Comparison of ENCODE assay signal across 1 cellular context in the genomic region with DNA sequence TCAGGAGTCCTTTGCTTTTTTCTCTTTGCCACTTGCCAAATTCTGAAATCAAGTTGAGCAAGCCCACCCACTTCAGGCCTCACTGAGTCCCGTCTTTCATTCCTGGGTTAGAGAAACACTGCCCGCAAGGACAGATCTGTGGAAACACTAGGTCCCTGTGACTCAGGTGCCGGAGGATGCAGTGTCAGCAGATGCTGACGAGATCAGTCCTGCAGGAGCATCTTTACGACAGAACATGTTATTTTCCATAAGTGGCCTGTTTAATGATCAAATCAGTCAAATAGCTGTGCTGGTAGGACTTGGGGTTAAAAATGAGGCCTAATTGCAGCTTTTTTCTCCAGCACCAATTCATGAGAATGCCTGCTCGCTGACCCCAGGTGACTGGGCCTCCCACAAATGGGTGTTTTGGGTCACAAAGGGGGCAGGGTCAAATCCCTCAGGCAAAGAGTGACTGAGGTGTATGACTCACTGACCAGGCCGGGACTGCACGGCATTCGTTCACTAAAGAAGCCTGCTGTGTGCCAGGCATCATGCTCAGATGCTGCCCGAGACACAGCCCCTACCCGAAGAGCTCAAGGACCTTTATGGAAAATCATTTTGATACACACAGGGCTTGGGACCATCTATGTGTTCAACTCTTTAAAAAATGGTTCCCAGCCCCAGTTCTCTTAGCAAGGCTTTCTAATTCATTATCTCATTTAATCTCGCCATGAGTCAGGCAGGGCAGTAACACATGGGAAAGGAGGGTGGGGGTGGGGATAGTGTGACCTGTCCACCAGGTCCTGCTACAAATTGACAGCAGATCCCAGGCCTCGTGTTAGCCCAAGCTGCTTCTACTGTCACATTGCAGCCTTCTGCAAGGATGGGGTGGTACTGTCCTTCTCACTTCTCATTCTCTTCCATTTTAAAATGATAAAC.
TF ChIP-seq lines count a peak whose summit lies in the region.

No MANE protein-coding gene starts in this region.

TF ChIP-seq in GM12878, 131 proteins besides CTCF, POLR2A, EP300 and RAD21 (continued from another document):
- TF ChIP-seq, protein P1, sequence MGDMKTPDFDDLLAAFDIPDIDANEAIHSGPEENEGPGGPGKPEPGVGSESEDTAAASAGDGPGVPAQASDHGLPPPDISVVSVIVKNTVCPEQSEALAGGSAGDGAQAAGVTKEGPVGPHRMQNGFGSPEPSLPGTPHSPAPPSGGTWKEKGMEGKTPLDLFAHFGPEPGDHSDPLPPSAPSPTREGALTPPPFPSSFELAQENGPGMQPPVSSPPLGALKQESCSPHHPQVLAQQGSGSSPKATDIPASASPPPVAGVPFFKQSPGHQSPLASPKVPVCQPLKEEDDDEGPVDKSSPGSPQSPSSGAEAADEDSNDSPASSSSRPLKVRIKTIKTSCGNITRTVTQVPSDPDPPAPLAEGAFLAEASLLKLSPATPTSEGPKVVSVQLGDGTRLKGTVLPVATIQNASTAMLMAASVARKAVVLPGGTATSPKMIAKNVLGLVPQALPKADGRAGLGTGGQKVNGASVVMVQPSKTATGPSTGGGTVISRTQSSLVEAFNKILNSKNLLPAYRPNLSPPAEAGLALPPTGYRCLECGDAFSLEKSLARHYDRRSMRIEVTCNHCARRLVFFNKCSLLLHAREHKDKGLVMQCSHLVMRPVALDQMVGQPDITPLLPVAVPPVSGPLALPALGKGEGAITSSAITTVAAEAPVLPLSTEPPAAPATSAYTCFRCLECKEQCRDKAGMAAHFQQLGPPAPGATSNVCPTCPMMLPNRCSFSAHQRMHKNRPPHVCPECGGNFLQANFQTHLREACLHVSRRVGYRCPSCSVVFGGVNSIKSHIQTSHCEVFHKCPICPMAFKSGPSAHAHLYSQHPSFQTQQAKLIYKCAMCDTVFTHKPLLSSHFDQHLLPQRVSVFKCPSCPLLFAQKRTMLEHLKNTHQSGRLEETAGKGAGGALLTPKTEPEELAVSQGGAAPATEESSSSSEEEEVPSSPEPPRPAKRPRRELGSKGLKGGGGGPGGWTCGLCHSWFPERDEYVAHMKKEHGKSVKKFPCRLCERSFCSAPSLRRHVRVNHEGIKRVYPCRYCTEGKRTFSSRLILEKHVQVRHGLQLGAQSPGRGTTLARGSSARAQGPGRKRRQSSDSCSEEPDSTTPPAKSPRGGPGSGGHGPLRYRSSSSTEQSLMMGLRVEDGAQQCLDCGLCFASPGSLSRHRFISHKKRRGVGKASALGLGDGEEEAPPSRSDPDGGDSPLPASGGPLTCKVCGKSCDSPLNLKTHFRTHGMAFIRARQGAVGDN (IDR thresholded peaks at IDR 0.05) = 0 out of 2 replicates have a peak, but pooled peaks have one; percentile 32
TF ChIP-seq in GM12878: peak in this region for 3.
